10 cellular contexts compared by ENCODE assay signal in genomic region chr4:113469023-113469390, GRCh38.
A peak's percentile ranks its signal among the peaks of the same experiment; 100 is the strongest.
DNase-seq lines count a peak whose midpoint lies in the region; ATAC-seq and TF ChIP-seq lines count a peak whose summit lies in the region.
"Had no signal": no experiment of that assay in that cellular context is flagged by ENCODE, and none has a peak within 500 bp of the region (broad histone marks: within the 10 kb centered on the region; RNA-seq: fewer than 3 reads in every experiment).

No MANE protein-coding gene starts in this region.

- H3K4me3 ChIP-seq in HCT116 (replicated peaks in 1 of 2; ENCODE audit: low read depth in 1 of 2, low read length in 2 of 2) = 0 out of 4 replicates have a peak overlapping the region, but pooled peaks of 1 of the 2 experiments have one; percentile 18
- H3K4me3 ChIP-seq in left ventricle myocardium inferior = no peak overlapping the region
- no peak overlapping the region for H3K4me3 ChIP-seq in smooth muscle cell
- no peak overlapping the region for H3K4me3 ChIP-seq in CD4-positive, alpha-beta memory T cell (ENCODE audit: low read length in 2 of 2)
- H3K4me3 ChIP-seq in OCI-LY7 (ENCODE audit: low read depth, low read length, poor library complexity, severe bottlenecking) = no peak overlapping the region
- H3K4me3 ChIP-seq: MG63 had no signal

- no peak for TF ChIP-seq RAD21 in HCT116 (IDR thresholded peaks at IDR 0.05; ENCODE audit: low read depth)

- ATAC-seq in HCT116 (no peak), HG03342 (IDR thresholded peaks at IDR 0.05; ENCODE audit: unreplicated experiment) (no peak)

- no peaks in the 10 kb centered on the region for H3K9me3 Mint-ChIP-seq in brain
- no peaks in the 10 kb centered on the region for H3K9me3 Mint-ChIP-seq in CD4-positive, alpha-beta memory T cell

- DNase-seq in HCT116 (ENCODE audit: low read depth, low spot score) = no peak
- DNase-seq in left ventricle myocardium inferior = no peak
- no peak for DNase-seq in smooth muscle cell (lab: John Stamatoyannopoulos, UW; ENCODE audit: unreplicated experiment)
- DNase-seq in CD4-positive, alpha-beta memory T cell = no peak
- DNase-seq in OCI-LY7 (ENCODE audit: low spot score) = no peak
- DNase-seq in NCI-H1930 (lab: John Stamatoyannopoulos, UW) = no peak

- H3K27ac ChIP-seq in HCT116 (ENCODE audit: low read depth, low read length) (peak overlapping the region; percentile 71), left ventricle myocardium inferior (replicated peaks) (peak overlapping the region; percentile 91), smooth muscle cell (ENCODE audit: low read depth) (peak overlapping the region; percentile 99), OCI-LY7 (ENCODE audit: low read depth, low read length, poor library complexity, severe bottlenecking) (no peak overlapping the region)
- H3K27ac ChIP-seq in CD4-positive, alpha-beta memory T cell (ENCODE audit: low read depth, low read length) = no peak overlapping the region
- H3K27ac ChIP-seq: parathyroid adenoma had no signal

- BruUV-seq in HCT116 (replicated peaks; lab: Mats Ljungman, UMichigan) = no TSS peak
- BruUV-seq in OCI-LY7 (replicated peaks; lab: Mats Ljungman, UMichigan) = no TSS peak

- POLR2A ChIA-PET in HCT116 (lab: Charles Lee) = interaction anchor here (0.6 to 2.2 kb wide), 10 partner anchors 11 to 67 kb away, joined by 3 to 13 read pairs (median 4); no protein-coding TSS in a partner anchor
- POLR2A ChIA-PET in CD4-positive, alpha-beta memory T cell (lab: Charles Lee; ENCODE audit: partially characterized antibody) = no interaction called here
- POLR2A ChIA-PET in OCI-LY7 (lab: Charles Lee) = interaction anchor here (1.0 kb wide), 1 partner anchor 307 kb away, joined by 3 read pairs; no protein-coding TSS in a partner anchor

- H3K27me3 ChIP-seq in HCT116 (ENCODE audit: insufficient read depth, low read length) (no peaks in the 10 kb centered on the region), left ventricle myocardium inferior (ENCODE audit: low read depth) (no peaks in the 10 kb centered on the region), smooth muscle cell (ENCODE audit: low read depth) (no peaks in the 10 kb centered on the region)
- no peaks in the 10 kb centered on the region for H3K27me3 ChIP-seq in CD4-positive, alpha-beta memory T cell (ENCODE audit: insufficient read depth, low read length)
- H3K27me3 ChIP-seq: MG63 had no signal

- intact Hi-C loops in HCT116 (cut with micrococcal nuclease) (loop anchor here (5.0 kb wide), 1 partner anchor 293 kb away; the partner anchor contains the start of gene CAMK2D), left ventricle myocardium inferior (cut with micrococcal nuclease) (no loop called here), OCI-LY7 (cut with micrococcal nuclease; ENCODE audit: unreplicated experiment) (no loop called here)
- intact Hi-C loops in CD4-positive, alpha-beta memory T cell (cut with micrococcal nuclease) = no loop called here

- H3K9me3 ChIP-seq in HCT116 (ENCODE audit: control insufficient read depth in 1 of 2, insufficient read depth in 1 of 2, low read depth in 1 of 2, low read length in 2 of 2) (no peaks in the 10 kb centered on the region), left ventricle myocardium inferior (replicated peaks) (no peaks in the 10 kb centered on the region), smooth muscle cell (replicated peaks; ENCODE audit: low read depth) (no peaks in the 10 kb centered on the region), OCI-LY7 (ENCODE audit: low read length) (no peaks in the 10 kb centered on the region)
- H3K9me3 ChIP-seq in CD4-positive, alpha-beta memory T cell (ENCODE audit: control insufficient read depth in 1 of 2, low read length in 2 of 2) = no peaks in the 10 kb centered on the region
- H3K9me3 ChIP-seq: MG63 had no signal

- no peaks in the 10 kb centered on the region for H3K36me3 ChIP-seq in HCT116 (ENCODE audit: control insufficient read depth in 1 of 2, insufficient read depth in 2 of 2, low read length in 2 of 2)
- peaks cover 18% of the 10 kb centered on the region for H3K36me3 ChIP-seq in left ventricle myocardium inferior
- H3K36me3 ChIP-seq in smooth muscle cell (ENCODE audit: low read depth) = no peaks in the 10 kb centered on the region
- no peaks in the 10 kb centered on the region for H3K36me3 ChIP-seq in CD4-positive, alpha-beta memory T cell (ENCODE audit: insufficient read depth, low read length)
- H3K36me3 ChIP-seq in OCI-LY7 (ENCODE audit: insufficient read depth, low read length) = peaks cover 33% of the 10 kb centered on the region
- H3K36me3 ChIP-seq: MG63 had no signal

- RAD21 ChIA-PET in HCT116 (lab: Charles Lee; ENCODE audit: low non-redundant PET in 1 of 2, low total read pairs in 2 of 2, uncharacterized antibody in 2 of 2, unreplicated experiment in 2 of 2) = interaction anchor here (0.7 to 1.3 kb wide), 3 partner anchors 25 to 74 kb away, joined by 3 to 4 read pairs (median 3); no protein-coding TSS in a partner anchor

- peaks cover 4% of the 10 kb centered on the region for H3F3A ChIP-seq in smooth muscle cell (ENCODE audit: low read depth)

- no peaks in the 10 kb centered on the region for H3K79me2 ChIP-seq in HCT116 (ENCODE audit: insufficient read depth, low read length)
- H3K79me2 ChIP-seq in smooth muscle cell (ENCODE audit: low read depth) = no peaks in the 10 kb centered on the region
- no peaks in the 10 kb centered on the region for H3K79me2 ChIP-seq in OCI-LY7 (ENCODE audit: insufficient read depth, low read depth, low read length)
- H3K79me2 ChIP-seq: parathyroid adenoma had no signal

- no peaks in the 10 kb centered on the region for H3K9me2 ChIP-seq in HCT116 (ENCODE audit: insufficient read depth)
- H3K9me2 ChIP-seq in OCI-LY7 (ENCODE audit: insufficient read depth, low read length) = no peaks in the 10 kb centered on the region

- H2AFZ ChIP-seq in HCT116 (ENCODE audit: low read depth, low read length, poor library complexity, severe bottlenecking) (no peak overlapping the region), smooth muscle cell (ENCODE audit: low read depth) (no peak overlapping the region), OCI-LY7 (ENCODE audit: low read length) (no peak overlapping the region)
- H2AFZ ChIP-seq: parathyroid adenoma had no signal

- WGBS in smooth muscle cell (ENCODE audit: low lambda C conversion rate) = 96% methylated on average over 1 of the region's 1 CpG

- peak overlapping the region in 3 of 5 experiments; percentile 97 to 100 (median 99) for H3K27ac Mint-ChIP-seq in brain
- H3K27ac Mint-ChIP-seq in CD4-positive, alpha-beta memory T cell = no peak overlapping the region

- TF ChIP-seq POLR2A in HCT116 (IDR thresholded peaks at IDR 0.05; ENCODE audit: borderline replicate concordance, extremely low read depth, insufficient read depth, insufficient read length) = no peak

- CTCF ChIA-PET in HCT116 (lab: Charles Lee) = interaction anchor here (0.6 kb wide), 1 partner anchor 526 kb away, joined by 3 read pairs; no protein-coding TSS in a partner anchor
- CTCF ChIA-PET in CD4-positive, alpha-beta memory T cell (lab: Charles Lee; ENCODE audit: partially characterized antibody) = no interaction called here
- CTCF ChIA-PET in OCI-LY7 (lab: Charles Lee; ENCODE audit: unreplicated experiment) = no interaction called here

- H3K4me1 ChIP-seq in HCT116 (ENCODE audit: control insufficient read depth in 1 of 2, insufficient read depth in 2 of 2, low read length in 2 of 2) (peaks cover 56 to 76% of the 10 kb centered on the region in 2 experiments), left ventricle myocardium inferior (peaks cover 80% of the 10 kb centered on the region), smooth muscle cell (ENCODE audit: low read depth) (peaks cover 7% of the 10 kb centered on the region), OCI-LY7 (ENCODE audit: insufficient read depth, low read length, poor library complexity, severe bottlenecking) (no peaks in the 10 kb centered on the region)
- no peaks in the 10 kb centered on the region for H3K4me1 ChIP-seq in CD4-positive, alpha-beta memory T cell (ENCODE audit: insufficient read depth, low read length)
- H3K4me1 ChIP-seq: parathyroid adenoma had no signal

- no peak for TF ChIP-seq CTCF in HCT116 (IDR thresholded peaks at IDR 0.05 in 2 of 3, conservative IDR thresholded peaks at IDR 0.05 in 1 of 3; ENCODE audit: borderline replicate concordance in 1 of 3, insufficient read depth in 1 of 3, low read depth in 2 of 3, low read length in 2 of 3)
- no peak for TF ChIP-seq CTCF in brain (conservative IDR thresholded peaks at IDR 0.05)
- TF ChIP-seq CTCF in left ventricle myocardium inferior (IDR thresholded peaks at IDR 0.05; ENCODE audit: borderline replicate concordance) = no peak
- no peak for TF ChIP-seq CTCF in smooth muscle cell (IDR thresholded peaks at IDR 0.05; ENCODE audit: borderline replicate concordance, insufficient read depth, poor library complexity, severe bottlenecking)
- TF ChIP-seq CTCF in OCI-LY7 (conservative IDR thresholded peaks at IDR 0.05; ENCODE audit: low read length) = no peak

- H3K4me1 Mint-ChIP-seq in brain = peaks cover 41% of the 10 kb centered on the region
- H3K4me1 Mint-ChIP-seq in CD4-positive, alpha-beta memory T cell = peaks cover 0 to 10% (median 1%) of the 10 kb centered on the region in 4 donors

- peaks cover 32% of the 10 kb centered on the region for H3K36me3 Mint-ChIP-seq in brain
- H3K36me3 Mint-ChIP-seq in CD4-positive, alpha-beta memory T cell = peaks cover 28 to 37% of the 10 kb centered on the region in 2 donors

- H3K4me2 ChIP-seq in HCT116 (ENCODE audit: low read length) (peak overlapping the region; percentile 73), smooth muscle cell (peak overlapping the region; percentile 44), OCI-LY7 (ENCODE audit: low read length) (no peak overlapping the region)

- H3K27me3 Mint-ChIP-seq in brain = no peaks in the 10 kb centered on the region
- no peaks in the 10 kb centered on the region for H3K27me3 Mint-ChIP-seq in CD4-positive, alpha-beta memory T cell

- H4K20me1 ChIP-seq in HCT116 (ENCODE audit: insufficient read depth) (no peaks in the 10 kb centered on the region), smooth muscle cell (ENCODE audit: low read depth) (no peaks in the 10 kb centered on the region), OCI-LY7 (ENCODE audit: insufficient read depth, low read length) (no peaks in the 10 kb centered on the region)

- H3K9ac ChIP-seq in HCT116 (ENCODE audit: low read length) (peak overlapping the region; percentile 40), smooth muscle cell (ENCODE audit: low read depth) (peak overlapping the region; percentile 80)
- H3K9ac ChIP-seq: parathyroid adenoma had no signal

- H3K4me3 Mint-ChIP-seq in brain = no peak overlapping the region
- no peak overlapping the region for H3K4me3 Mint-ChIP-seq in CD4-positive, alpha-beta memory T cell

TF ChIP-seq in HCT116, 20 proteins besides CTCF, POLR2A, EP300 and RAD21 (continues in another document):
- TF ChIP-seq JUND (IDR thresholded peaks at IDR 0.05) = no peak
- TF ChIP-seq SP1 (IDR thresholded peaks at IDR 0.05; ENCODE audit: low read depth) = no peak
- no peak for TF ChIP-seq FOSL1 (IDR thresholded peaks at IDR 0.05; ENCODE audit: low read depth)
- TF ChIP-seq EGR1 (IDR thresholded peaks at IDR 0.05; ENCODE audit: low read depth) = no peak
- TF ChIP-seq CEBPB (IDR thresholded peaks at IDR 0.05; ENCODE audit: low read depth) = no peak
- TF ChIP-seq SRF (IDR thresholded peaks at IDR 0.05; ENCODE audit: low read depth) = no peak
- TF ChIP-seq CBX3 (IDR thresholded peaks at IDR 0.05; ENCODE audit: low read depth) = no peak
- no peak for TF ChIP-seq POLR2AphosphoS5 (IDR thresholded peaks at IDR 0.05; ENCODE audit: low read depth, low read length)

Comparison
In these comparisons a context has a peak if more than half of its experiments do, and no peak if none do; other contexts are left out.
1. H3K27ac ChIP-seq: peak in HCT116 (single experiment), left ventricle myocardium inferior (single experiment) and smooth muscle cell (single experiment); none in CD4-positive, alpha-beta memory T cell (single experiment) and OCI-LY7 (single experiment).
2. H3K27ac Mint-ChIP-seq: peak in brain (3 of 5); none in CD4-positive, alpha-beta memory T cell (0 of 7).